Comparison of ENCODE assay signal across 2 cellular contexts in genomic region chr17:43894494-43894893, GRCh38. TPM values are rescaled to one million over a fixed set of nuclear protein-coding genes. Genes with fewer than 3 reads are reported as not detected.
"Had no signal": no experiment of that assay in that cellular context is flagged by ENCODE, and none has a peak within 500 bp of the region (broad histone marks: within the 10 kb centered on the region; RNA-seq: fewer than 3 reads in every experiment).

No MANE protein-coding gene starts in this region.

RNA-seq across cellular contexts. Expression of gene CD300LG, which starts 47.5 kb away (rescaled TPM):
- total RNA-seq: G401, GM12878 had no signal
- polyA plus RNA-seq: GM12878 had no signal

RNA-seq across cellular contexts. Expression of gene PPY, which starts 47.8 kb away (rescaled TPM):
- total RNA-seq: G401, GM12878 had no signal

RNA-seq across cellular contexts. Expression of gene PYY, which starts 59.2 kb away (rescaled TPM):
- total RNA-seq: G401, GM12878 had no signal
